13 cellular contexts compared by ENCODE assay signal in the genomic region with DNA sequence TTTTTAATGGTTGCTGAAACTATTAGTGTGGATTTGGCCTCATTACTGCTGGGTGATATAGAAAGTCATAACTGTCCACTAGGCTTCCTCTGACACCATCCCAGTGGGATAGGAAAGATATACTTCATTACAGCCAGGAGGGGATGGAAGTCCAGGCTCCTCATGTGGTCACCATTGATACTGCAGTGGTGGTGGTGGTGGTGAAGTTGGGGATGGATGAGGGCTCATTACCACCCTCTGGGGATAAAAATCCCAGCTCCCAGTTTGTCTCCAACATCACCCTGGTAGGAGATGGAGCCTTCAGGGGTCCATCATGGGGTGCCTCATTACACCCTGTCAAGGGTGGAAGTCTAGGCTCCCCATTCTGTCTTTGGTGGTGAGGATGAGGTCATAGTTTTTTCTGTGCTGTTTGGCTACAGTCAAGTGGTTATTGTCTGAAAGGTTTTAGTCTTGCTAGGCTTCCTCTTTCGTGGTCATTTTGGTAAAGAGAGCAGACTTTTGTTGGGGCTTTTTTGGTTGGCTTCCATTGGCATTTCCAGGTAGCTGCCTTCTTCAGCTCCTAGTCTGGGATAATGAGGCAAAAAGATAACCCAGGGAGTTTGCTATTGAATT. TPM values are rescaled to one million over a fixed set of nuclear protein-coding genes. Genes with fewer than 3 reads are reported as not detected.
DNase-seq lines count a peak whose midpoint lies in the region; ATAC-seq, FAIRE-seq and TF ChIP-seq lines count a peak whose summit lies in the region.
"Had no signal": no experiment of that assay in that cellular context is flagged by ENCODE, and none has a peak within 500 bp of the region (broad histone marks: within the 10 kb centered on the region; RNA-seq: fewer than 3 reads in every experiment).

No MANE protein-coding gene starts in this region.

- H3K9me3 ChIP-seq in HepG2 (ENCODE audit: low read length) (peaks cover 22% of the 10 kb centered on the region), right lobe of liver (no peaks in the 10 kb centered on the region), H9 (ENCODE audit: control insufficient read depth, low read depth, low read length) (no peaks in the 10 kb centered on the region), PC-3 (ENCODE audit: low read length) (no peaks in the 10 kb centered on the region)
- H3K9me3 ChIP-seq in CD8-positive, alpha-beta T cell (ENCODE audit: low read length) = no peaks in the 10 kb centered on the region

- no peak overlapping the region for H4K91ac ChIP-seq in H9 (ENCODE audit: insufficient read length, low read depth, low read length)

- H3K79me1 ChIP-seq in H9 (ENCODE audit: insufficient read depth, low read depth, low read length, poor library complexity, severe bottlenecking) = no peaks in the 10 kb centered on the region

- H3K27me3 ChIP-seq in HepG2 (ENCODE audit: control insufficient read depth in 1 of 2, insufficient read depth in 2 of 2, low read length in 2 of 2) (no peaks in the 10 kb centered on the region), right lobe of liver (no peaks in the 10 kb centered on the region), H9 (ENCODE audit: insufficient read depth, low read length) (no peaks in the 10 kb centered on the region), PC-3 (ENCODE audit: low read length) (no peaks in the 10 kb centered on the region)
- H3K27me3 ChIP-seq in CD8-positive, alpha-beta T cell (ENCODE audit: insufficient read depth, low read length) = no peaks in the 10 kb centered on the region
- H3K27me3 ChIP-seq: esophagus muscularis mucosa had no signal

- H3K27me3 Mint-ChIP-seq in H9 (ENCODE audit: low read depth) = no peaks in the 10 kb centered on the region
- no peaks in the 10 kb centered on the region for H3K27me3 Mint-ChIP-seq in CD8-positive, alpha-beta T cell (ENCODE audit: low read depth)
- H3K27me3 Mint-ChIP-seq: activated T-cell treated with anti-CD3 and anti-CD28 coated beads, Interleukin-2, amount 50 U/mL, for 24 hours had no signal

- no peak overlapping the region for H3K23ac ChIP-seq in H9 (ENCODE audit: insufficient read length, low read depth, low read length)

- TF ChIP-seq CTCF in HepG2 (CRISPR knock-in tag; IDR thresholded peaks at IDR 0.05) = no peak
- TF ChIP-seq CTCF in right lobe of liver (IDR thresholded peaks at IDR 0.05) = no peak
- TF ChIP-seq CTCF in H9 (conservative IDR thresholded peaks at IDR 0.05) = 0 out of 3 replicates have a peak, but pooled peaks have one; percentile 10
- TF ChIP-seq CTCF in CD8-positive, alpha-beta T cell (IDR thresholded peaks at IDR 0.05) = no peak
- no peak for TF ChIP-seq CTCF in PC-3 (conservative IDR thresholded peaks at IDR 0.05; ENCODE audit: low read depth, low read length)

- POLR2A ChIA-PET in HepG2 (lab: Yijun Ruan, JAX) (no interaction called here), PC-3 (lab: Charles Lee; ENCODE audit: unreplicated experiment) (interaction anchor here (0.5 kb wide), 1 partner anchor 52 kb away, joined by 3 read pairs; no protein-coding TSS in a partner anchor)
- POLR2A ChIA-PET in CD8-positive, alpha-beta T cell (lab: Charles Lee) = no interaction called here

- no peak overlapping the region for H2BK15ac ChIP-seq in H9 (ENCODE audit: low read depth, low read length)

- H2AFZ ChIP-seq in HepG2 (ENCODE audit: low read length) (no peak overlapping the region), H9 (ENCODE audit: low read length) (no peak overlapping the region), PC-3 (ENCODE audit: low read length) (no peak overlapping the region)

- H2BK12ac ChIP-seq in H9 (ENCODE audit: insufficient read length, low read depth, low read length) = no peak overlapping the region

- H3K36me3 Mint-ChIP-seq in H9 (ENCODE audit: insufficient read depth in 1 of 3, low read depth in 3 of 3) = peaks cover 8 to 11% (median 10%) of the 10 kb centered on the region in 3 experiments
- H3K36me3 Mint-ChIP-seq in CD8-positive, alpha-beta T cell = peaks cover 28% of the 10 kb centered on the region

- no peak overlapping the region for H3K4me2 ChIP-seq in HepG2 (ENCODE audit: low read depth, low read length)
- H3K4me2 ChIP-seq in H9 (ENCODE audit: insufficient read depth, insufficient read length, low read length) = no peak overlapping the region
- H3K4me2 ChIP-seq in PC-3 (ENCODE audit: low read length) = no peak overlapping the region

- H3K36me3 ChIP-seq in HepG2 (replicated peaks in 1 of 2; ENCODE audit: control insufficient read depth in 1 of 2, insufficient read depth in 2 of 2, low read length in 2 of 2) (peaks cover 0 to 7% of the 10 kb centered on the region in 2 experiments; a peak in 1 of 5 replicates), right lobe of liver (no peaks in the 10 kb centered on the region), PC-3 (ENCODE audit: low read depth, low read length) (peaks cover 3% of the 10 kb centered on the region; the same call in 1 of the 2 replicates)
- H3K36me3 ChIP-seq in CD8-positive, alpha-beta T cell (ENCODE audit: insufficient read depth, low read length) = no peaks in the 10 kb centered on the region
- H3K36me3 ChIP-seq: esophagus muscularis mucosa had no signal

- no peak overlapping the region for H4K8ac ChIP-seq in H9 (replicated peaks; ENCODE audit: insufficient read length, low read depth, low read length)

- H2BK120ac ChIP-seq in H9 (ENCODE audit: low read depth, low read length, poor library complexity, severe bottlenecking) = no peak overlapping the region

- no peak for TF ChIP-seq RAD21 in HepG2 (CRISPR knock-in tag; IDR thresholded peaks at IDR 0.05)

- FAIRE-seq in HepG2 (lab: Jason Lieb, UNC) = no peak

- H3K79me2 ChIP-seq in HepG2 (ENCODE audit: insufficient read depth, low read length) (no peaks in the 10 kb centered on the region), H9 (ENCODE audit: insufficient read depth, low read length) (no peaks in the 10 kb centered on the region), PC-3 (ENCODE audit: low read length) (no peaks in the 10 kb centered on the region)

- H3K4me3 ChIP-seq in HepG2 (replicated peaks in 1 of 3; ENCODE audit: insufficient read depth in 1 of 3, low read depth in 2 of 3, low read length in 3 of 3) (no peak overlapping the region), right lobe of liver (no peak overlapping the region), PC-3 (ENCODE audit: low read length) (no peak overlapping the region)
- no peak overlapping the region for H3K4me3 ChIP-seq in CD8-positive, alpha-beta T cell (ENCODE audit: low read depth, low read length)
- H3K4me3 ChIP-seq: esophagus muscularis mucosa had no signal

- 100% methylated on average over 1 of the region's 1 CpG for WGBS in HepG2 (ENCODE audit: low lambda C conversion rate)
- 67% methylated on average over 1 of the region's 1 CpG for WGBS in right lobe of liver (ENCODE audit: insufficient coverage, low coverage, low lambda C conversion rate, missing lambda C conversion rate)
- no CpG with 5 or more reads among the region's 1 CpG for WGBS in H9 (ENCODE audit: extremely low coverage, insufficient read length, low lambda C conversion rate)

- no peak overlapping the region for H3K27ac Mint-ChIP-seq in H9
- H3K27ac Mint-ChIP-seq in CD8-positive, alpha-beta T cell = no peak overlapping the region
- H3K27ac Mint-ChIP-seq: activated T-cell treated with anti-CD3 and anti-CD28 coated beads, Interleukin-2, amount 50 U/mL, for 24 hours; nephron progenitor cell; T-helper 2 cell treated with Interferon-gamma antibody and Interleukin-4, amounts not matched to agents 5 μg/mL and 100 μg/mL, for 36 hours had no signal

- H3K9ac ChIP-seq in HepG2 (ENCODE audit: insufficient read depth, low read depth, low read length) (no peak overlapping the region), H9 (ENCODE audit: extremely low read depth, insufficient read length, low read length) (no peak overlapping the region), PC-3 (ENCODE audit: low read length) (no peak overlapping the region)

- ATAC-seq in HepG2 (peak; percentile 46; the same call in 2 of the 3 replicates), right lobe of liver (no peak), HG03520 (IDR thresholded peaks at IDR 0.05; ENCODE audit: unreplicated experiment) (peak; percentile 77), PC-3 (no peak), SK-N-SH treated with all-trans-retinoic acid at 6 μM for 48 hours (no peak)
- no peak for ATAC-seq in CD8-positive, alpha-beta T cell

- H3K4me1 ChIP-seq in HepG2 (ENCODE audit: insufficient read depth, low read length) (no peaks in the 10 kb centered on the region), right lobe of liver (no peaks in the 10 kb centered on the region), H9 (ENCODE audit: insufficient read depth, low read length) (no peaks in the 10 kb centered on the region), PC-3 (ENCODE audit: insufficient read depth, low read length) (no peaks in the 10 kb centered on the region)
- H3K4me1 ChIP-seq in CD8-positive, alpha-beta T cell (ENCODE audit: insufficient read depth, low read length) = no peaks in the 10 kb centered on the region

- H4K20me1 ChIP-seq in HepG2 (ENCODE audit: insufficient read depth, low read length) (no peaks in the 10 kb centered on the region), H9 (ENCODE audit: control insufficient read depth, insufficient read depth, insufficient read length) (no peaks in the 10 kb centered on the region), PC-3 (ENCODE audit: low read length) (no peaks in the 10 kb centered on the region)

- H3K14ac ChIP-seq in H9 (ENCODE audit: insufficient read depth, low read length) = no peak overlapping the region

- CTCF ChIA-PET in HepG2 (lab: Yijun Ruan, JAX; ENCODE audit: low intra/inter-chr PET ratio, low total read pairs) (no interaction called here), PC-3 (lab: Charles Lee) (no interaction called here)
- CTCF ChIA-PET in CD8-positive, alpha-beta T cell (lab: Charles Lee) = interaction anchor here (0.5 kb wide), 1 partner anchor 939 kb away, joined by 3 read pairs; no protein-coding TSS in a partner anchor

- H3K27ac ChIP-seq in HepG2 (ENCODE audit: extremely low read length, insufficient read depth, low read length) = no peak overlapping the region
- H3K27ac ChIP-seq in right lobe of liver = no peak overlapping the region
- no peak overlapping the region for H3K27ac ChIP-seq in H9 (ENCODE audit: insufficient read length, low read depth, low read length)
- no peak overlapping the region for H3K27ac ChIP-seq in CD8-positive, alpha-beta T cell (ENCODE audit: low read depth, low read length)
- no peak overlapping the region for H3K27ac ChIP-seq in PC-3 (ENCODE audit: low read length)
- H3K27ac ChIP-seq: esophagus muscularis mucosa had no signal

- peaks cover 13 to 19% of the 10 kb centered on the region in 2 experiments for H3K9me3 Mint-ChIP-seq in H9
- H3K9me3 Mint-ChIP-seq in CD8-positive, alpha-beta T cell = peaks cover 13% of the 10 kb centered on the region

- no peak overlapping the region for H3T11ph ChIP-seq in H9 (ENCODE audit: low read length)

- no peaks in the 10 kb centered on the region for H3K9me2 ChIP-seq in PC-3 (replicated peaks; ENCODE audit: low read length)

- BruUV-seq in HepG2 (replicated peaks; lab: Mats Ljungman, UMichigan) (no TSS peak), PC-3 (replicated peaks; lab: Mats Ljungman, UMichigan) (no TSS peak)

- no peak overlapping the region for H2AK5ac ChIP-seq in H9 (ENCODE audit: insufficient read length, low read length)

- no peak overlapping the region for H3K4me3 Mint-ChIP-seq in H9
- no peak overlapping the region for H3K4me3 Mint-ChIP-seq in CD8-positive, alpha-beta T cell
- H3K4me3 Mint-ChIP-seq: activated T-cell treated with anti-CD3 and anti-CD28 coated beads, Interleukin-2, amount 50 U/mL, for 24 hours; nephron progenitor cell; T-helper 2 cell treated with Interferon-gamma antibody and Interleukin-4, amounts not matched to agents 5 μg/mL and 100 μg/mL, for 36 hours had no signal

- TF ChIP-seq POLR2A in HepG2 (IDR thresholded peaks at IDR 0.05; ENCODE audit: insufficient read depth in 1 of 2, low read depth in 2 of 2, low read length in 2 of 2) (no peak), right lobe of liver (IDR thresholded peaks at IDR 0.05) (no peak)

- no peak overlapping the region for H3K4ac ChIP-seq in H9 (ENCODE audit: low read depth, low read length)

- H2BK5ac ChIP-seq in H9 (ENCODE audit: insufficient read length, low read length) = no peak overlapping the region

- H3F3A ChIP-seq in PC-3 (ENCODE audit: low read length, unreplicated experiment) = no peaks in the 10 kb centered on the region

- no peak for TF ChIP-seq EP300 in HepG2 (IDR thresholded peaks at IDR 0.05; ENCODE audit: low read depth in 2 of 2, low read length in 2 of 2)
- TF ChIP-seq EP300 in HepG2 (CRISPR knock-in tag; IDR thresholded peaks at IDR 0.05; ENCODE audit: borderline replicate concordance) = no peak

- no peak for DNase-seq in HepG2 (ENCODE audit: low spot score)
- DNase-seq in right lobe of liver = no peak
- DNase-seq in H9 = no peak
- no peak for DNase-seq in iPS-NIHi11 (ENCODE audit: low spot score)
- DNase-seq in CD8-positive, alpha-beta T cell = no peak
- DNase-seq in PC-3 = no peak
- DNase-seq: activated T-cell treated with anti-CD3 and anti-CD28 coated beads, Interleukin-2, amount 50 U/mL, for 24 hours; islet precursor cell; nephron progenitor cell had no signal

- in situ Hi-C loops in HepG2 (cut with HindIII; ENCODE audit: extremely low pct_ligation_motif_present, low pct_unique_long_range_greater_than_20kb) = no loop called here

- 0 out of 4 replicates have a peak, but pooled peaks cover 0 to under 1% of the 10 kb centered on the region in 2 experiments for H3K4me1 Mint-ChIP-seq in H9
- no peaks in the 10 kb centered on the region for H3K4me1 Mint-ChIP-seq in CD8-positive, alpha-beta T cell (ENCODE audit: low read depth)
- H3K4me1 Mint-ChIP-seq: nephron progenitor cell had no signal

- intact Hi-C loops in HepG2 (cut with micrococcal nuclease; ENCODE audit: unreplicated experiment) = no loop called here
- intact Hi-C loops in right lobe of liver (cut with DNase I) = no loop called here
- intact Hi-C loops in CD8-positive, alpha-beta T cell (cut with DNase I, micrococcal nuclease) = no loop called here
- intact Hi-C loops in PC-3 (cut with micrococcal nuclease) = no loop called here

- no peak overlapping the region for H4K5ac ChIP-seq in H9 (ENCODE audit: insufficient read length, low read depth, low read length)

- no peaks in the 10 kb centered on the region for H3K23me2 ChIP-seq in H9 (ENCODE audit: insufficient read length, low read depth, low read length, poor library complexity, severe bottlenecking)

- H3K56ac ChIP-seq in H9 (ENCODE audit: insufficient read length, low read depth, low read length) = no peak overlapping the region

- H2BK20ac ChIP-seq in H9 (ENCODE audit: low read depth, low read length, poor library complexity, severe bottlenecking) = no peak overlapping the region

- H3K18ac ChIP-seq in H9 (ENCODE audit: insufficient read length, low read depth, low read length) = no peak overlapping the region

RNA-seq across cellular contexts. Expression of gene FILIP1L, which starts 30.1 kb away (rescaled TPM):
- 8.1 and 10.2 TPM in 2 replicates for total RNA-seq in HepG2 (2016; rRNA removed; fragmentation: Illumina TruSeq; extraction: Trizol)
- total RNA-seq in HepG2 (2016; cell fraction: cytosol; rRNA removed; fragmentation: Illumina TruSeq; extraction: Trizol; ENCODE audit: low read depth) = 1.0 and 1.1 TPM in 2 replicates
- total RNA-seq in HepG2 (2016; cell fraction: insoluble cytoplasmic fraction; rRNA removed; fragmentation: Illumina TruSeq; extraction: Trizol) = 7.7 and 10.2 TPM in 2 replicates
- total RNA-seq in HepG2 (2016; cell fraction: membrane; rRNA removed; fragmentation: Illumina TruSeq; extraction: Trizol) = 2.4 and 3.3 TPM in 2 replicates
- total RNA-seq in HepG2 (2016; cell fraction: nucleus; rRNA removed; fragmentation: Illumina TruSeq; extraction: Trizol) = 5.5 and 5.9 TPM in 2 replicates
- polyA plus RNA-seq in HepG2 (2011; rRNA removed) = 166 and 187 TPM in 2 replicates
- polyA plus RNA-seq in HepG2 (2011; cell fraction: cytosol; rRNA removed) = 125 and 126 TPM in 2 replicates
- 122 and 131 TPM in 2 replicates for polyA plus RNA-seq in HepG2 (2011; cell fraction: nucleus; rRNA removed)
- 68.2 and 110 TPM in 2 replicates for polyA plus RNA-seq in HepG2 (2012)
- polyA plus RNA-seq in HepG2 (2016; cell fraction: cytosol; fragmentation: Illumina TruSeq; extraction: Trizol; ENCODE audit: low read depth) = 0.85 and 0.89 TPM in 2 replicates
- polyA plus RNA-seq in HepG2 (2016; cell fraction: insoluble cytoplasmic fraction; fragmentation: Illumina TruSeq; extraction: Trizol; ENCODE audit: low read depth) = 13.3 and 13.4 TPM in 2 replicates
- 1.5 and 2.1 TPM in 2 replicates for polyA plus RNA-seq in HepG2 (2016; cell fraction: membrane; fragmentation: Illumina TruSeq; extraction: Trizol; ENCODE audit: low read depth)
- 8.6 and 9.7 TPM in 2 replicates for polyA plus RNA-seq in HepG2 (2016; cell fraction: nucleus; fragmentation: Illumina TruSeq; extraction: Trizol; ENCODE audit: insufficient read depth, low read depth)
- polyA minus RNA-seq in HepG2 (2011; rRNA and poly(A)+ RNA removed; ENCODE audit: low replicate concordance) = 0.05 and 92.6 TPM in 2 replicates
- polyA minus RNA-seq in HepG2 (2011; cell fraction: cytosol; rRNA and poly(A)+ RNA removed) = 131 and 135 TPM in 2 replicates
- polyA minus RNA-seq in HepG2 (2011; cell fraction: nucleus; rRNA and poly(A)+ RNA removed) = 134 and 197 TPM in 2 replicates
- total RNA-seq in right lobe of liver = 10 to 100 TPM in 1 of 6 experiments, 1 to 10 TPM in 4, under 1 TPM in 1; 0.97 to 10.8 (median 3.6) TPM
- total RNA-seq in H9 (2021) = 0.07 and 0.22 TPM in 2 replicates
- under 1 TPM; 0.11 to 0.14 TPM for total RNA-seq in CD8-positive, alpha-beta T cell
- not detected in 2 replicates for total RNA-seq in PC-3 (2014; rRNA removed)

Comparison
In these comparisons a context has a peak if more than half of its experiments do, and no peak if none do; other contexts are left out.
1. ATAC-seq: peak in HepG2 (single experiment) and HG03520 (single experiment); none in right lobe of liver (0 of 4), CD8-positive, alpha-beta T cell (single experiment), PC-3 (single experiment) and SK-N-SH treated with all-trans-retinoic acid at 6 μM for 48 hours (single experiment).